In genomic region chr19:50659318-50660082, GRCh38 we compare ENCODE assay signal across 2 cellular contexts.
TF ChIP-seq lines count a peak whose summit lies in the region.

No MANE protein-coding gene starts in this region.

TF ChIP-seq in A549, 52 proteins besides CTCF, POLR2A, EP300 and RAD21 (continued from another document):
- TF ChIP-seq BCL3 (IDR thresholded peaks at IDR 0.05) (no peak), PBX3 (IDR thresholded peaks at IDR 0.05) (no peak), ZC3H11A (IDR thresholded peaks at IDR 0.05) (no peak), CEBPB (IDR thresholded peaks at IDR 0.05) (no peak)

TF ChIP-seq in GM23338, 12 proteins besides CTCF, POLR2A, EP300 and RAD21:
- TF ChIP-seq, protein P1, sequence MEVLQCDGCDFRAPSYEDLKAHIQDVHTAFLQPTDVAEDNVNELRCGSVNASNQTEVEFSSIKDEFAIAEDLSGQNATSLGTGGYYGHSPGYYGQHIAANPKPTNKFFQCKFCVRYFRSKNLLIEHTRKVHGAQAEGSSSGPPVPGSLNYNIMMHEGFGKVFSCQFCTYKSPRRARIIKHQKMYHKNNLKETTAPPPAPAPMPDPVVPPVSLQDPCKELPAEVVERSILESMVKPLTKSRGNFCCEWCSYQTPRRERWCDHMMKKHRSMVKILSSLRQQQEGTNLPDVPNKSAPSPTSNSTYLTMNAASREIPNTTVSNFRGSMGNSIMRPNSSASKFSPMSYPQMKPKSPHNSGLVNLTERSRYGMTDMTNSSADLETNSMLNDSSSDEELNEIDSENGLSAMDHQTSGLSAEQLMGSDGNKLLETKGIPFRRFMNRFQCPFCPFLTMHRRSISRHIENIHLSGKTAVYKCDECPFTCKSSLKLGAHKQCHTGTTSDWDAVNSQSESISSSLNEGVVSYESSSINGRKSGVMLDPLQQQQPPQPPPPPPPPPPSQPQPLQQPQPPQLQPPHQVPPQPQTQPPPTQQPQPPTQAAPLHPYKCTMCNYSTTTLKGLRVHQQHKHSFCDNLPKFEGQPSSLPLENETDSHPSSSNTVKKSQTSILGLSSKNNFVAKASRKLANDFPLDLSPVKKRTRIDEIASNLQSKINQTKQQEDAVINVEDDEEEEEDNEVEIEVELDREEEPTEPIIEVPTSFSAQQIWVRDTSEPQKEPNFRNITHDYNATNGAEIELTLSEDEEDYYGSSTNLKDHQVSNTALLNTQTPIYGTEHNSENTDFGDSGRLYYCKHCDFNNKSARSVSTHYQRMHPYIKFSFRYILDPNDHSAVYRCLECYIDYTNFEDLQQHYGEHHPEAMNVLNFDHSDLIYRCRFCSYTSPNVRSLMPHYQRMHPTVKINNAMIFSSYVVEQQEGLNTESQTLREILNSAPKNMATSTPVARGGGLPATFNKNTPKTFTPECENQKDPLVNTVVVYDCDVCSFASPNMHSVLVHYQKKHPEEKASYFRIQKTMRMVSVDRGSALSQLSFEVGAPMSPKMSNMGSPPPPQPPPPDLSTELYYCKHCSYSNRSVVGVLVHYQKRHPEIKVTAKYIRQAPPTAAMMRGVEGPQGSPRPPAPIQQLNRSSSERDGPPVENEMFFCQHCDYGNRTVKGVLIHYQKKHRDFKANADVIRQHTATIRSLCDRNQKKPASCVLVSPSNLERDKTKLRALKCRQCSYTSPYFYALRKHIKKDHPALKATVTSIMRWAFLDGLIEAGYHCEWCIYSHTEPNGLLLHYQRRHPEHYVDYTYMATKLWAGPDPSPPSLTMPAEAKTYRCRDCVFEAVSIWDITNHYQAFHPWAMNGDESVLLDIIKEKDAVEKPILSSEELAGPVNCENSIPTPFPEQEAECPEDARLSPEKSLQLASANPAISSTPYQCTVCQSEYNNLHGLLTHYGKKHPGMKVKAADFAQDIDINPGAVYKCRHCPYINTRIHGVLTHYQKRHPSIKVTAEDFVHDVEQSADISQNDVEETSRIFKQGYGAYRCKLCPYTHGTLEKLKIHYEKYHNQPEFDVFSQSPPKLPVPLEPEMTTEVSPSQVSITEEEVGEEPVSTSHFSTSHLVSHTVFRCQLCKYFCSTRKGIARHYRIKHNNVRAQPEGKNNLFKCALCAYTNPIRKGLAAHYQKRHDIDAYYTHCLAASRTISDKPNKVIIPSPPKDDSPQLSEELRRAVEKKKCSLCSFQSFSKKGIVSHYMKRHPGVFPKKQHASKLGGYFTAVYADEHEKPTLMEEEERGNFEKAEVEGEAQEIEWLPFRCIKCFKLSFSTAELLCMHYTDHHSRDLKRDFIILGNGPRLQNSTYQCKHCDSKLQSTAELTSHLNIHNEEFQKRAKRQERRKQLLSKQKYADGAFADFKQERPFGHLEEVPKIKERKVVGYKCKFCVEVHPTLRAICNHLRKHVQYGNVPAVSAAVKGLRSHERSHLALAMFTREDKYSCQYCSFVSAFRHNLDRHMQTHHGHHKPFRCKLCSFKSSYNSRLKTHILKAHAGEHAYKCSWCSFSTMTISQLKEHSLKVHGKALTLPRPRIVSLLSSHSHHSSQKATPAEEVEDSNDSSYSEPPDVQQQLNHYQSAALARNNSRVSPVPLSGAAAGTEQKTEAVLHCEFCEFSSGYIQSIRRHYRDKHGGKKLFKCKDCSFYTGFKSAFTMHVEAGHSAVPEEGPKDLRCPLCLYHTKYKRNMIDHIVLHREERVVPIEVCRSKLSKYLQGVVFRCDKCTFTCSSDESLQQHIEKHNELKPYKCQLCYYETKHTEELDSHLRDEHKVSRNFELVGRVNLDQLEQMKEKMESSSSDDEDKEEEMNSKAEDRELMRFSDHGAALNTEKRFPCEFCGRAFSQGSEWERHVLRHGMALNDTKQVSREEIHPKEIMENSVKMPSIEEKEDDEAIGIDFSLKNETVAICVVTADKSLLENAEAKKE (CRISPR knock-in tag; IDR thresholded peaks at IDR 0.05) = no peak
- no peak for TF ChIP-seq EZH2phosphoT487 (IDR thresholded peaks at IDR 0.05; ENCODE audit: unreplicated experiment)
